ENCODE assay signal across 8 cellular contexts in genomic region chr3:150372320-150373118, GRCh38. TPM values are rescaled to one million over a fixed set of nuclear protein-coding genes. Genes with fewer than 3 reads are reported as not detected.
DNase-seq lines count a peak whose midpoint lies in the region; ATAC-seq and TF ChIP-seq lines count a peak whose summit lies in the region.

No MANE protein-coding gene starts in this region.

- H2BK5ac ChIP-seq in mesendoderm (ENCODE audit: low read length) = no peak overlapping the region

- H3K4me1 ChIP-seq in mesendoderm (ENCODE audit: control insufficient read depth, low read depth, low read length) = peaks cover 6% of the 10 kb centered on the region

- no CpG with 5 or more reads among the region's 3 CpGs for WGBS in mesendoderm (ENCODE audit: extremely low coverage, insufficient coverage, low lambda C conversion rate)

- H3K27me3 ChIP-seq in mesendoderm (ENCODE audit: insufficient read depth, low read length, poor library complexity) = no peaks in the 10 kb centered on the region

- no peak overlapping the region for H3K9ac ChIP-seq in mesendoderm (ENCODE audit: low read length)

- H3K18ac ChIP-seq in mesendoderm (ENCODE audit: low read length) = no peak overlapping the region

- no peak overlapping the region for H3K4me3 ChIP-seq in mesendoderm (ENCODE audit: low read length)

- no peaks in the 10 kb centered on the region for H3K79me2 ChIP-seq in mesendoderm (ENCODE audit: control insufficient read depth, insufficient read depth, low read length)

- no peak overlapping the region for H3K56ac ChIP-seq in mesendoderm (ENCODE audit: low read length)

- H3K27ac ChIP-seq in C4-2B (no peak overlapping the region), angular gyrus (ENCODE audit: low read depth, low read length) (peak overlapping the region; percentile 34), mesendoderm (ENCODE audit: low read depth, low read length) (no peak overlapping the region)

- no peak overlapping the region for H2BK120ac ChIP-seq in mesendoderm (ENCODE audit: low read depth, low read length)

- H3K23ac ChIP-seq in mesendoderm (ENCODE audit: low read length) = no peak overlapping the region

- H3K4me2 ChIP-seq in mesendoderm (ENCODE audit: low read length) = no peak overlapping the region

- no peak overlapping the region for H2BK15ac ChIP-seq in mesendoderm (replicated peaks; ENCODE audit: low read depth)

- no peak overlapping the region for H4K5ac ChIP-seq in mesendoderm (ENCODE audit: low read length)

- DNase-seq in mesendoderm (peak; percentile 75), GM19238 (ENCODE audit: insufficient read length, low spot score) (no peak), glomerular visceral epithelial cell (ENCODE audit: extremely low spot score) (no peak), NCI-H1105 (lab: John Stamatoyannopoulos, UW) (no peak)
- no peak for DNase-seq in stimulated activated CD4-positive, alpha-beta T cell treated with anti-CD3 and anti-CD28 coated beads, Interleukin-4, amount 100 ng/mL, for 4 hours

- H2AK5ac ChIP-seq in mesendoderm (ENCODE audit: low read length) = no peak overlapping the region

- H3K4ac ChIP-seq in mesendoderm (ENCODE audit: low read depth, low read length) = no peak overlapping the region

- no peaks in the 10 kb centered on the region for H3K79me1 ChIP-seq in mesendoderm (ENCODE audit: low read length)

- H3K36me3 ChIP-seq in mesendoderm (ENCODE audit: control insufficient read depth, insufficient read depth, low read length) = no peaks in the 10 kb centered on the region

- peak; percentile 61 for ATAC-seq in HG02884 (IDR thresholded peaks at IDR 0.05; ENCODE audit: unreplicated experiment)

- peak; percentile 41 for TF ChIP-seq CTCF in C4-2B (conservative IDR thresholded peaks at IDR 0.05)

- no peak overlapping the region for H4K8ac ChIP-seq in mesendoderm (ENCODE audit: low read depth, low read length)

RNA-seq across cellular contexts. Expression of gene TSC22D2, which starts 35.6 kb away (rescaled TPM):
- polyA plus RNA-seq in mesendoderm (2013, experiment 1 of 2) = 17.9 TPM
- 18.6 TPM for polyA plus RNA-seq in mesendoderm (2013, experiment 2 of 2)
